24 cellular contexts compared by ENCODE assay signal in the genomic region with DNA sequence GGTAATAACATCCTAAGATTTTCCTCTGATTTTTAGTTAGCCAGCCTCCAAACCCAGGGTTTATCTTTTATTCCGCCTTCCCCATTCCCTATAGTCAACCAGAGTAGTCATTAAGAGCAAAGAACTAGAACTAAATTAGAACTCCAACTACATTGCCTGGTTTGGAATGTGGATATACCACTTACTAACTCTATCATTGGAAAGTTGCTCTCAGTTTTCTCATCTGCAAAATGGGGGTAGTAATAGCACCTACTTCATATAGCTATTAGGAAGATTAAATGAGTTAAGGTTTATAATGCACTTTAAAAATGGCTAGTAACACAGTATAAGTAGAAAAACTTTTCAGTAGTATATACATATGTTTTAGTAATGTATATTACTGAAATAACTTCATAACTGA.
DNase-seq lines count a peak whose midpoint lies in the region; ATAC-seq, FAIRE-seq and TF ChIP-seq lines count a peak whose summit lies in the region.
"Had no signal": no experiment of that assay in that cellular context is flagged by ENCODE, and none has a peak within 500 bp of the region (broad histone marks: within the 10 kb centered on the region; RNA-seq: fewer than 3 reads in every experiment).

No MANE protein-coding gene starts in this region.

- no peaks in the 10 kb centered on the region for H3K9me1 ChIP-seq in K562 (ENCODE audit: control insufficient read depth, insufficient read depth, low read length)

- H3K27me3 ChIP-seq in HepG2 (ENCODE audit: control insufficient read depth in 1 of 2, insufficient read depth in 2 of 2, low read length in 2 of 2) (no peaks in the 10 kb centered on the region), right lobe of liver (no peaks in the 10 kb centered on the region), K562 (ENCODE audit: control insufficient read depth in 2 of 2, insufficient read depth in 2 of 2, low read length in 2 of 2) (no peaks in the 10 kb centered on the region)
- H3K27me3 ChIP-seq: BE2C, BLaER1 had no signal

- no peaks in the 10 kb centered on the region for H3K4me1 ChIP-seq in HepG2 (ENCODE audit: insufficient read depth, low read length)
- H3K4me1 ChIP-seq in right lobe of liver = no peaks in the 10 kb centered on the region
- H3K4me1 ChIP-seq in K562 (replicated peaks in 1 of 2; ENCODE audit: control insufficient read depth in 2 of 2, insufficient read depth in 2 of 2, low read length in 2 of 2) = no peaks in the 10 kb centered on the region
- H3K4me1 ChIP-seq: A549, BLaER1 had no signal

- H3K4me3 Mint-ChIP-seq in activated naive CD4-positive, alpha-beta T cell treated with anti-CD3 and anti-CD28 coated beads, Interleukin-2, amount 50 U/mL, for 24 hours = no peak overlapping the region
- H3K4me3 Mint-ChIP-seq: CD14-positive monocyte; CD4-positive, alpha-beta memory T cell; CD8-positive, alpha-beta memory T cell had no signal

- intact Hi-C loops in HepG2 (cut with micrococcal nuclease; ENCODE audit: unreplicated experiment) (no loop called here), right lobe of liver (cut with DNase I) (no loop called here), K562 (cut with micrococcal nuclease) (no loop called here)

- TF ChIP-seq RAD21 in HepG2 (CRISPR knock-in tag; IDR thresholded peaks at IDR 0.05) (no peak), K562 (CRISPR knock-in tag; conservative IDR thresholded peaks at IDR 0.05 in 1 of 2, IDR thresholded peaks at IDR 0.05 in 1 of 2) (no peak)

- TF ChIP-seq CTCF in HepG2 (CRISPR knock-in tag; IDR thresholded peaks at IDR 0.05) (no peak), right lobe of liver (IDR thresholded peaks at IDR 0.05) (no peak), K562 (IDR thresholded peaks at IDR 0.05 in 2 of 3, conservative IDR thresholded peaks at IDR 0.05 in 1 of 3; ENCODE audit: insufficient read depth in 2 of 3, low read depth in 1 of 3, low read length in 3 of 3) (no peak)

- H3K27ac ChIP-seq in HepG2 (ENCODE audit: extremely low read length, insufficient read depth, low read length) (no peak overlapping the region), right lobe of liver (no peak overlapping the region), K562 (ENCODE audit: extremely low read depth, low read depth, low read length) (no peak overlapping the region)
- H3K27ac ChIP-seq: 22Rv1, A549, BLaER1 had no signal

- no peak overlapping the region for H3K9ac ChIP-seq in HepG2 (ENCODE audit: insufficient read depth, low read depth, low read length)
- no peak overlapping the region for H3K9ac ChIP-seq in K562 (ENCODE audit: insufficient read depth in 1 of 2, low read depth in 2 of 2, low read length in 2 of 2)
- H3K9ac ChIP-seq: BLaER1 had no signal

- POLR2A ChIA-PET in HepG2 (lab: Yijun Ruan, JAX) (no interaction called here), K562 (lab: Yijun Ruan, JAX) (interaction anchor here (0.5 kb wide), 1 partner anchor 181 kb away, joined by 3 read pairs; no protein-coding TSS in a partner anchor)

- H3K9me3 ChIP-seq in HepG2 (ENCODE audit: low read length) (no peaks in the 10 kb centered on the region), right lobe of liver (no peaks in the 10 kb centered on the region), K562 (replicated peaks; ENCODE audit: control insufficient read depth, insufficient read depth, low read depth, low read length) (no peaks in the 10 kb centered on the region)
- H3K9me3 ChIP-seq: A549, BE2C, BLaER1 had no signal

- no peaks in the 10 kb centered on the region for H3K9me3 Mint-ChIP-seq in activated naive CD4-positive, alpha-beta T cell treated with anti-CD3 and anti-CD28 coated beads, Interleukin-2, amount 50 U/mL, for 24 hours
- H3K9me3 Mint-ChIP-seq: CD14-positive monocyte had no signal

- no peaks in the 10 kb centered on the region for H3K27me3 Mint-ChIP-seq in activated naive CD4-positive, alpha-beta T cell treated with anti-CD3 and anti-CD28 coated beads, Interleukin-2, amount 50 U/mL, for 24 hours
- H3K27me3 Mint-ChIP-seq: CD4-positive, alpha-beta memory T cell; CD4-positive, CD25-positive, alpha-beta regulatory T cell; CD8-positive, alpha-beta memory T cell had no signal

- no peaks in the 10 kb centered on the region for H3K79me2 ChIP-seq in HepG2 (ENCODE audit: insufficient read depth, low read length)
- H3K79me2 ChIP-seq in K562 (ENCODE audit: control insufficient read depth, insufficient read depth, low read length) = no peaks in the 10 kb centered on the region

- no peak overlapping the region for H3K4me2 ChIP-seq in HepG2 (ENCODE audit: low read depth, low read length)
- H3K4me2 ChIP-seq in K562 (ENCODE audit: insufficient read depth, low read length) = no peak overlapping the region
- H3K4me2 ChIP-seq: A549, BLaER1 had no signal

- H3K27ac Mint-ChIP-seq in activated naive CD4-positive, alpha-beta T cell treated with anti-CD3 and anti-CD28 coated beads, Interleukin-2, amount 50 U/mL, for 24 hours = peak overlapping the region; percentile 23
- H3K27ac Mint-ChIP-seq: CD14-positive monocyte; CD4-positive, CD25-positive, alpha-beta regulatory T cell had no signal

- CTCF ChIA-PET in HepG2 (lab: Yijun Ruan, JAX; ENCODE audit: low intra/inter-chr PET ratio, low total read pairs) (no interaction called here), K562 (lab: Yijun Ruan, JAX; ENCODE audit: low intra/inter-chr PET ratio) (no interaction called here)

- FAIRE-seq in HepG2 (lab: Jason Lieb, UNC) (no peak), K562 (lab: Jason Lieb, UNC) (no peak)
- FAIRE-seq: A549, G401.6, GM12891, GM19239 had no signal

- H3K4me1 Mint-ChIP-seq in activated naive CD4-positive, alpha-beta T cell treated with anti-CD3 and anti-CD28 coated beads, Interleukin-2, amount 50 U/mL, for 24 hours = no peaks in the 10 kb centered on the region
- H3K4me1 Mint-ChIP-seq: CD14-positive monocyte; CD4-positive, alpha-beta memory T cell had no signal

- in situ Hi-C loops in HepG2 (cut with HindIII; ENCODE audit: extremely low pct_ligation_motif_present, low pct_unique_long_range_greater_than_20kb) = no loop called here
- in situ Hi-C loops in K562 (cut with MboI) = no loop called here

- no peak for DNase-seq in activated naive CD4-positive, alpha-beta T cell treated with Interleukin-2 at 50 U/mL for 16 hours
- DNase-seq in HepG2 (ENCODE audit: low spot score) = no peak
- no peak for DNase-seq in right lobe of liver
- no peak for DNase-seq in K562 (ENCODE audit: extremely low read depth in 1 of 4, low spot score in 3 of 4)
- no peak for DNase-seq in GOT3 (lab: John Stamatoyannopoulos, UW)
- DNase-seq: BE2C; C1 segment of cervical spinal cord; CD4-positive, alpha-beta memory T cell; CD4-positive, CD25-positive, alpha-beta regulatory T cell; CD8-positive, alpha-beta memory T cell; COR-L47; DMS 273 treated with DMSO at 0.1 percent for 48 hours; DMS153; DMS79 treated with DMSO at 0.1 percent for 48 hours; GF-D8 had no signal

- WGBS in HepG2 (ENCODE audit: low lambda C conversion rate) = 95% methylated on average over 1 of the region's 1 CpG
- 93% methylated on average over 1 of the region's 1 CpG for WGBS in right lobe of liver (ENCODE audit: insufficient coverage, low coverage, low lambda C conversion rate, missing lambda C conversion rate)
- WGBS in K562 (ENCODE audit: insufficient coverage, low coverage, missing lambda C conversion rate) = 94% methylated on average over 1 of the region's 1 CpG

- H4K20me1 ChIP-seq in HepG2 (ENCODE audit: insufficient read depth, low read length) = no peaks in the 10 kb centered on the region
- H4K20me1 ChIP-seq in K562 (replicated peaks; ENCODE audit: control insufficient read depth, insufficient read depth, low read length) = no peaks in the 10 kb centered on the region
- H4K20me1 ChIP-seq: BLaER1 had no signal

- H3K36me3 Mint-ChIP-seq in activated naive CD4-positive, alpha-beta T cell treated with anti-CD3 and anti-CD28 coated beads, Interleukin-2, amount 50 U/mL, for 24 hours = peaks cover 33% of the 10 kb centered on the region

- H3K4me3 ChIP-seq in HepG2 (replicated peaks in 1 of 3; ENCODE audit: insufficient read depth in 1 of 3, low read depth in 2 of 3, low read length in 3 of 3) = no peak overlapping the region
- no peak overlapping the region for H3K4me3 ChIP-seq in right lobe of liver
- no peak overlapping the region for H3K4me3 ChIP-seq in K562
- H3K4me3 ChIP-seq: A549, BLaER1 had no signal

- H3K36me3 ChIP-seq in HepG2 (replicated peaks in 1 of 2; ENCODE audit: control insufficient read depth in 1 of 2, insufficient read depth in 2 of 2, low read length in 2 of 2) (peaks cover 8 to 32% of the 10 kb centered on the region in 2 experiments; a peak in 4 of 5 replicates), right lobe of liver (peaks cover 0 to 50% (median 6%) of the 10 kb centered on the region in 4 donors), K562 (ENCODE audit: control insufficient read depth, insufficient read depth, low read length) (peaks cover 44% of the 10 kb centered on the region)

- H2AFZ ChIP-seq in HepG2 (ENCODE audit: low read length) (no peak overlapping the region), K562 (ENCODE audit: low read depth, low read length) (no peak overlapping the region)

- BruUV-seq in HepG2 (replicated peaks; lab: Mats Ljungman, UMichigan) = no TSS peak
- no TSS peak for BruUV-seq in K562 (replicated peaks; lab: Mats Ljungman, UMichigan)

- ATAC-seq in HepG2 = no peak
- ATAC-seq in right lobe of liver = no peak
- ATAC-seq in K562 = no peak
- ATAC-seq in HG03108 (IDR thresholded peaks at IDR 0.05; ENCODE audit: unreplicated experiment) = no peak
- ATAC-seq: A549 had no signal

- no peak for TF ChIP-seq EP300 in HepG2 (IDR thresholded peaks at IDR 0.05; ENCODE audit: low read depth in 2 of 2, low read length in 2 of 2)
- no peak for TF ChIP-seq EP300 in HepG2 (CRISPR knock-in tag; IDR thresholded peaks at IDR 0.05; ENCODE audit: borderline replicate concordance)
- no peak for TF ChIP-seq EP300 in K562 (IDR thresholded peaks at IDR 0.05; ENCODE audit: low read length)

- TF ChIP-seq POLR2A in HepG2 (IDR thresholded peaks at IDR 0.05; ENCODE audit: insufficient read depth in 1 of 2, low read depth in 2 of 2, low read length in 2 of 2) (no peak), right lobe of liver (IDR thresholded peaks at IDR 0.05) (no peak), K562 (conservative IDR thresholded peaks at IDR 0.05) (no peak)

TF ChIP-seq in HepG2, 621 proteins besides CTCF, POLR2A, EP300 and RAD21:
- TF ChIP-seq JUND (CRISPR knock-in tag; IDR thresholded peaks at IDR 0.05) (no peak), ZNF629 (CRISPR knock-in tag; conservative IDR thresholded peaks at IDR 0.05) (peak; percentile 57)

TF ChIP-seq in K562, 482 proteins besides CTCF, POLR2A, EP300 and RAD21 (continues in another document):
- TF ChIP-seq BCOR (IDR thresholded peaks at IDR 0.05) (peak; percentile 32; the same call in 1 of the 2 replicates), NCOA1 (IDR thresholded peaks at IDR 0.05; ENCODE audit: low read depth) (no peak)
